In genomic region chr18:70296781-70297180, GRCh38 we compare ENCODE assay signal across 27 cellular contexts. TPM values are rescaled to one million over a fixed set of nuclear protein-coding genes. Genes with fewer than 3 reads are reported as not detected.
DNase-seq lines count a peak whose midpoint lies in the region; ATAC-seq and TF ChIP-seq lines count a peak whose summit lies in the region.
"Had no signal": no experiment of that assay in that cellular context is flagged by ENCODE, and none has a peak within 500 bp of the region (broad histone marks: within the 10 kb centered on the region; RNA-seq: fewer than 3 reads in every experiment).

No MANE protein-coding gene starts in this region.

- H3K9ac ChIP-seq in SK-N-SH, result peak overlapping the region; percentile 40; the same call in 1 of the 2 replicates
- no peak overlapping the region for H3K9ac ChIP-seq in endodermal cell (ENCODE audit: extremely low read depth, low read length, poor library complexity, severe bottlenecking)

- H3K27me3 Mint-ChIP-seq in HFFc6 (ENCODE audit: insufficient read depth) (no peaks in the 10 kb centered on the region), endodermal cell (ENCODE audit: insufficient read depth) (no peaks in the 10 kb centered on the region)
- H3K27me3 Mint-ChIP-seq in stimulated activated naive CD8-positive, alpha-beta T cell treated with anti-CD3 and anti-CD28 coated beads, Interleukin-15, amount 100 ng/mL, for 72 hours, result peaks cover 20% of the 10 kb centered on the region

- H3K9me2 ChIP-seq in SK-N-SH, result no peaks in the 10 kb centered on the region

- TF ChIP-seq CTCF in SK-N-SH (IDR thresholded peaks at IDR 0.05), result no peak
- no peak for TF ChIP-seq CTCF in HFFc6 (IDR thresholded peaks at IDR 0.05)
- no peak for TF ChIP-seq CTCF in endodermal cell (conservative IDR thresholded peaks at IDR 0.05)
- TF ChIP-seq CTCF in osteoblast (IDR thresholded peaks at IDR 0.05; ENCODE audit: extremely low read depth, low read depth, low read length), result no peak

- H3K4me1 ChIP-seq in SK-N-SH (ENCODE audit: control insufficient read depth in 1 of 2, insufficient read depth in 2 of 2, low read depth in 1 of 2, low read length in 1 of 2), result peaks cover 11 to 47% of the 10 kb centered on the region in 2 experiments
- peaks cover 7% of the 10 kb centered on the region for H3K4me1 ChIP-seq in endodermal cell (ENCODE audit: control insufficient read depth, insufficient read depth, low read length)
- peaks cover 31% of the 10 kb centered on the region for H3K4me1 ChIP-seq in osteoblast (ENCODE audit: insufficient read depth, low read length)
- H3K4me1 ChIP-seq in effector memory CD4-positive, alpha-beta T cell (ENCODE audit: control insufficient read depth, insufficient read depth, low read length, poor library complexity, severe bottlenecking), result no peaks in the 10 kb centered on the region

- H3K4me1 Mint-ChIP-seq in HFFc6 (ENCODE audit: low read depth) (peaks cover 64% of the 10 kb centered on the region), endodermal cell (peaks cover 37% of the 10 kb centered on the region)
- peaks cover 7% of the 10 kb centered on the region for H3K4me1 Mint-ChIP-seq in stimulated activated naive CD8-positive, alpha-beta T cell treated with anti-CD3 and anti-CD28 coated beads, Interleukin-15, amount 100 ng/mL, for 72 hours
- H3K4me1 Mint-ChIP-seq: activated B cell treated with CpG ODN at 0.5 μM for 24 hours; activated naive CD8-positive, alpha-beta T cell treated with anti-CD3 and anti-CD28 coated beads, Interleukin-2, amount 50 U/mL, for 24 hours; naive B cell had no signal

- H3K79me2 ChIP-seq in SK-N-SH (ENCODE audit: insufficient read depth) (peaks cover 100% of the 10 kb centered on the region), osteoblast (ENCODE audit: insufficient read depth, low read length) (peaks cover 100% of the 10 kb centered on the region)

- no peaks in the 10 kb centered on the region for H3K9me3 ChIP-seq in SK-N-SH
- H3K9me3 ChIP-seq in endodermal cell (ENCODE audit: control insufficient read depth, low read length), result no peaks in the 10 kb centered on the region
- no peaks in the 10 kb centered on the region for H3K9me3 ChIP-seq in osteoblast (ENCODE audit: low read depth, low read length)
- H3K9me3 ChIP-seq in effector memory CD4-positive, alpha-beta T cell (ENCODE audit: control insufficient read depth, low read length), result no peaks in the 10 kb centered on the region
- H3K9me3 ChIP-seq: SJSA1, upper lobe of left lung had no signal

- H3K4me3 ChIP-seq in SK-N-SH (ENCODE audit: low read depth in 2 of 2, low read length in 1 of 2), result peak overlapping the region; percentile 32 to 54; a peak in 3 of 4 replicates
- no peak overlapping the region for H3K4me3 ChIP-seq in endodermal cell (ENCODE audit: low read length)
- H3K4me3 ChIP-seq in osteoblast (ENCODE audit: insufficient read depth, low read length), result peak overlapping the region; percentile 49
- H3K4me3 ChIP-seq in effector memory CD4-positive, alpha-beta T cell (ENCODE audit: insufficient read depth, low read depth, low read length, poor library complexity, severe bottlenecking), result no peak overlapping the region
- H3K4me3 ChIP-seq: SJSA1, upper lobe of left lung had no signal

- CTCF ChIA-PET in SK-N-SH (lab: Yijun Ruan, JAX), result interaction anchor here (1.3 to 1.5 kb wide), 3 partner anchors 101 to 155 kb away, joined by 4 to 6 read pairs (median 5); no protein-coding TSS in a partner anchor

- in situ Hi-C loops in KBM-7 (cut with MboI; ENCODE audit: low pct_unique_long_range_greater_than_20kb, low sequenced_read_pairs), result no loop called here

- H2AFZ ChIP-seq in SK-N-SH (ENCODE audit: low read depth) (no peak overlapping the region), osteoblast (ENCODE audit: low read length) (no peak overlapping the region)

- H3K36me3 Mint-ChIP-seq in HFFc6 (ENCODE audit: low read depth) (peaks cover 15% of the 10 kb centered on the region), endodermal cell (ENCODE audit: low read depth) (peaks cover 11% of the 10 kb centered on the region)
- H3K36me3 Mint-ChIP-seq: naive B cell; stimulated activated naive B cell treated with anti-CD40 and anti-IgM and Interleukin-4, amounts not matched to agents 10 μg/mL and 1 μg/mL and 100 μg/mL, for 72 hours had no signal

- no peaks in the 10 kb centered on the region for H3K27me3 ChIP-seq in SK-N-SH (ENCODE audit: insufficient read depth)
- no peaks in the 10 kb centered on the region for H3K27me3 ChIP-seq in endodermal cell (ENCODE audit: control insufficient read depth, insufficient read depth, low read length, poor library complexity, severe bottlenecking)
- H3K27me3 ChIP-seq in osteoblast (ENCODE audit: insufficient read depth, low read length), result no peaks in the 10 kb centered on the region
- no peaks in the 10 kb centered on the region for H3K27me3 ChIP-seq in effector memory CD4-positive, alpha-beta T cell (replicated peaks; ENCODE audit: control insufficient read depth, insufficient read depth, low read length, poor library complexity, severe bottlenecking)
- H3K27me3 ChIP-seq: dorsolateral prefrontal cortex, SJSA1, upper lobe of left lung had no signal

- H3K27ac Mint-ChIP-seq in HFFc6 (peak overlapping the region; percentile 50), endodermal cell (peak overlapping the region; percentile 48)
- no peak overlapping the region for H3K27ac Mint-ChIP-seq in stimulated activated naive CD8-positive, alpha-beta T cell treated with anti-CD3 and anti-CD28 coated beads, Interleukin-15, amount 100 ng/mL, for 72 hours
- H3K27ac Mint-ChIP-seq: activated B cell treated with CpG ODN at 0.5 μM for 24 hours; activated naive CD8-positive, alpha-beta T cell treated with anti-CD3 and anti-CD28 coated beads, Interleukin-2, amount 50 U/mL, for 24 hours; activated T-cell treated with anti-CD3 and anti-CD28 coated beads, Interleukin-2, amount 50 U/mL, for 72 hours; stimulated activated naive B cell treated with anti-CD40 and anti-IgM and Interleukin-4, amounts not matched to agents 10 μg/mL and 1 μg/mL and 100 μg/mL, for 72 hours had no signal

- no peak for TF ChIP-seq RAD21 in SK-N-SH (IDR thresholded peaks at IDR 0.05; ENCODE audit: low read length)

- H3K27ac ChIP-seq in SK-N-SH (ENCODE audit: low read depth in 2 of 2, low read length in 1 of 2), result peak overlapping the region; percentile 78 to 95
- H3K27ac ChIP-seq in endodermal cell (ENCODE audit: low read depth, low read length), result no peak overlapping the region
- H3K27ac ChIP-seq in osteoblast (ENCODE audit: low read depth, low read length), result peak overlapping the region; percentile 42
- H3K27ac ChIP-seq in effector memory CD4-positive, alpha-beta T cell (ENCODE audit: insufficient read depth, low read length, poor library complexity, severe bottlenecking), result no peak overlapping the region
- H3K27ac ChIP-seq: 22Rv1, C4-2B, SJSA1, upper lobe of left lung had no signal

- H4K20me1 ChIP-seq in SK-N-SH (ENCODE audit: insufficient read depth) (peaks cover 82% of the 10 kb centered on the region), osteoblast (ENCODE audit: insufficient read depth, low read length) (peaks cover 42% of the 10 kb centered on the region)

- TF ChIP-seq EP300 in SK-N-SH (IDR thresholded peaks at IDR 0.05; ENCODE audit: borderline replicate concordance in 1 of 2, low read depth in 1 of 2, low read length in 1 of 2), result no peak

- POLR2A ChIA-PET in SK-N-SH (lab: Yijun Ruan, JAX), result no interaction called here

- H3K4me3 Mint-ChIP-seq in HFFc6, result peak overlapping the region; percentile 71
- no peak overlapping the region for H3K4me3 Mint-ChIP-seq in endodermal cell
- H3K4me3 Mint-ChIP-seq in stimulated activated naive CD8-positive, alpha-beta T cell treated with anti-CD3 and anti-CD28 coated beads, Interleukin-15, amount 100 ng/mL, for 72 hours, result no peak overlapping the region
- H3K4me3 Mint-ChIP-seq: activated B cell treated with CpG ODN at 0.5 μM for 24 hours; activated naive CD8-positive, alpha-beta T cell treated with anti-CD3 and anti-CD28 coated beads, Interleukin-2, amount 50 U/mL, for 24 hours; activated T-cell treated with anti-CD3 and anti-CD28 coated beads, Interleukin-2, amount 50 U/mL, for 72 hours; naive B cell; stimulated activated naive B cell treated with anti-CD40 and anti-IgM and Interleukin-4, amounts not matched to agents 10 μg/mL and 1 μg/mL and 100 μg/mL, for 72 hours had no signal

- peak overlapping the region; percentile 86 for H3K4me2 ChIP-seq in SK-N-SH
- H3K4me2 ChIP-seq in osteoblast (ENCODE audit: insufficient read depth, low read length), result peak overlapping the region; percentile 79

- H3K9me3 Mint-ChIP-seq in HFFc6 (no peaks in the 10 kb centered on the region), endodermal cell (no peaks in the 10 kb centered on the region)
- H3K9me3 Mint-ChIP-seq in stimulated activated naive CD8-positive, alpha-beta T cell treated with anti-CD3 and anti-CD28 coated beads, Interleukin-15, amount 100 ng/mL, for 72 hours, result no peaks in the 10 kb centered on the region
- H3K9me3 Mint-ChIP-seq: activated B cell treated with CpG ODN at 0.5 μM for 24 hours; activated naive CD8-positive, alpha-beta T cell treated with anti-CD3 and anti-CD28 coated beads, Interleukin-2, amount 50 U/mL, for 24 hours; activated T-cell treated with anti-CD3 and anti-CD28 coated beads, Interleukin-2, amount 50 U/mL, for 72 hours; naive B cell; stimulated activated naive B cell treated with anti-CD40 and anti-IgM and Interleukin-4, amounts not matched to agents 10 μg/mL and 1 μg/mL and 100 μg/mL, for 72 hours had no signal

- DNase-seq in SK-N-SH (no peak), HFFc6 (no peak), endodermal cell (no peak), osteoblast (ENCODE audit: insufficient read length, low spot score, missing footprints) (no peak), KBM-7 (no peak)
- no peak for DNase-seq in effector memory CD4-positive, alpha-beta T cell
- DNase-seq in stimulated activated naive CD8-positive, alpha-beta T cell treated with anti-CD3 and anti-CD28 coated beads, Interleukin-15, amount 100 ng/mL, for 72 hours, result no peak
- DNase-seq: activated B cell treated with CpG ODN at 0.5 μM for 24 hours; activated CD4-positive, alpha-beta T cell treated with anti-CD3 and anti-CD28 coated beads, Interleukin-2, amount 50 U/mL, for 4 hours; activated naive CD8-positive, alpha-beta T cell treated with anti-CD3 and anti-CD28 coated beads, Interleukin-2, amount 50 U/mL, for 24 hours; activated T-cell treated with anti-CD3 and anti-CD28 coated beads, Interleukin-2, amount 50 U/mL, for 72 hours; cerebellar nuclear complex; COR-L47; DMS53; dorsolateral prefrontal cortex; midbrain; naive B cell; NCI-H446; NCI-H82; nucleus accumbens; stimulated activated naive B cell treated with anti-CD40 and anti-IgM and Interleukin-4, amounts not matched to agents 10 μg/mL and 1 μg/mL and 100 μg/mL, for 72 hours; T-helper 1 cell; upper lobe of left lung had no signal

- H3K36me3 ChIP-seq in SK-N-SH (replicated peaks in 1 of 2; ENCODE audit: control insufficient read depth in 1 of 2, insufficient read depth in 2 of 2, low read length in 1 of 2) (peaks cover 0 to 13% of the 10 kb centered on the region in 2 experiments), endodermal cell (ENCODE audit: control insufficient read depth, insufficient read depth, low read length) (peaks cover 25% of the 10 kb centered on the region), osteoblast (ENCODE audit: insufficient read depth, low read length) (no peaks in the 10 kb centered on the region)
- H3K36me3 ChIP-seq in effector memory CD4-positive, alpha-beta T cell (ENCODE audit: control insufficient read depth, insufficient read depth, low read length), result no peaks in the 10 kb centered on the region
- H3K36me3 ChIP-seq: upper lobe of left lung had no signal

- no peak for ATAC-seq in SK-N-SH treated with all-trans-retinoic acid at 6 μM for 48 hours
- ATAC-seq in stimulated activated naive CD8-positive, alpha-beta T cell treated with anti-CD3 and anti-CD28 coated beads, Interleukin-15, amount 100 ng/mL, for 72 hours, result no peak
- ATAC-seq: activated naive CD8-positive, alpha-beta T cell treated with anti-CD3 and anti-CD28 coated beads, Interleukin-2, amount 50 U/mL, for 24 hours; activated T-cell treated with anti-CD3 and anti-CD28 coated beads, Interleukin-2, amount 50 U/mL, for 72 hours; stimulated activated naive B cell treated with anti-CD40 and anti-IgM and Interleukin-4, amounts not matched to agents 10 μg/mL and 1 μg/mL and 100 μg/mL, for 72 hours had no signal

- peaks cover 25% of the 10 kb centered on the region for H3F3A ChIP-seq in SK-N-SH (replicated peaks; ENCODE audit: insufficient read depth)

- 81% methylated on average over 2 of the region's 2 CpGs for WGBS in SK-N-SH (ENCODE audit: low lambda C conversion rate)
- 93% methylated on average over 1 of the region's 2 CpGs; no CpG with 5 or more reads in 1 of the 2 experiments for WGBS in endodermal cell (ENCODE audit: insufficient coverage in 1 of 2, insufficient read length in 1 of 2), 2 experiments

RNA-seq across cellular contexts. Expression of gene SOCS6, which starts 7.9 kb away (rescaled TPM):
- polyA plus RNA-seq in SK-N-SH (2012; rRNA removed), result 12.1 and 15.7 TPM in 2 replicates
- 12.9 and 15.1 TPM in 2 replicates for polyA plus RNA-seq in SK-N-SH (2012; cell fraction: cytosol; rRNA removed)
- 10.4 and 11.4 TPM in 2 replicates for polyA plus RNA-seq in SK-N-SH (2012; cell fraction: nucleus; rRNA removed)
- total RNA-seq in HFFc6 (2021; fragmentation: NEBNext Ultra II Directional; extraction: Animal tissue kit (Norgen Biotek cat#: 25700)), result 10 to 100 TPM; 26.4 to 35.3 (median 30.7) TPM
- total RNA-seq in endodermal cell, result 10 to 100 TPM; 28.2 to 30.0 TPM
- 18.2 TPM for polyA plus RNA-seq in endodermal cell (2013, experiment 1 of 2)
- polyA plus RNA-seq in endodermal cell (2013, experiment 2 of 2), result 20.1 TPM
- 33.6 and 38.7 TPM in 2 replicates for total RNA-seq in osteoblast

Comparison
In these comparisons a context has a peak if more than half of its experiments do, and no peak if none do; other contexts are left out.
1. H3K27ac ChIP-seq: peak in SK-N-SH (2 of 2) and osteoblast (single experiment); none in endodermal cell (single experiment) and effector memory CD4-positive, alpha-beta T cell (single experiment).
2. H3K4me3 ChIP-seq: peak in SK-N-SH (2 of 2) and osteoblast (single experiment); none in endodermal cell (single experiment) and effector memory CD4-positive, alpha-beta T cell (single experiment).
3. H3K27ac Mint-ChIP-seq: peak in HFFc6 (single experiment) and endodermal cell (single experiment); none in stimulated activated naive CD8-positive, alpha-beta T cell treated with anti-CD3 and anti-CD28 coated beads, Interleukin-15, amount 100 ng/mL, for 72 hours (0 of 2).